In genomic region chr10:33665512-33665911, GRCh38 we compare ENCODE assay signal across 18 cellular contexts.
A peak's percentile ranks its signal among the peaks of the same experiment; 100 is the strongest.
DNase-seq lines count a peak whose midpoint lies in the region; ATAC-seq, FAIRE-seq and TF ChIP-seq lines count a peak whose summit lies in the region.
"Had no signal": no experiment of that assay in that cellular context is flagged by ENCODE, and none has a peak within 500 bp of the region (broad histone marks: within the 10 kb centered on the region; RNA-seq: fewer than 3 reads in every experiment).

No MANE protein-coding gene starts in this region.

- peaks cover 2% of the 10 kb centered on the region for H3K27me3 Mint-ChIP-seq in HFFc6 (ENCODE audit: insufficient read depth)

- no peak overlapping the region for H3K9ac ChIP-seq in fibroblast of lung (ENCODE audit: insufficient read depth, low read length)
- H3K9ac ChIP-seq in keratinocyte (ENCODE audit: control insufficient read depth, extremely low read depth, insufficient read depth, low read length), result no peak overlapping the region
- H3K9ac ChIP-seq: BLaER1 treated with 17β-estradiol and CSF1 and Interleukin-3, amounts not matched to agents 10 nM and 100 nM had no signal

- peaks cover 9% of the 10 kb centered on the region for H3K36me3 Mint-ChIP-seq in HFFc6 (ENCODE audit: low read depth)
- H3K36me3 Mint-ChIP-seq: CD8-positive, alpha-beta memory T cell had no signal

- dilution Hi-C loops in keratinocyte (cut with MboI; ENCODE audit: extremely low pct_ligation_motif_present, low sequenced_read_pairs), result no loop called here

- 96% methylated on average over 1 of the region's 1 CpG for WGBS in right cardiac atrium

- H4K20me1 ChIP-seq in fibroblast of lung (ENCODE audit: control insufficient read depth, extremely low read depth, insufficient read depth, low read length) (no peaks in the 10 kb centered on the region), keratinocyte (ENCODE audit: control insufficient read depth, extremely low read depth, insufficient read depth, low read length) (no peaks in the 10 kb centered on the region)
- H4K20me1 ChIP-seq: BLaER1 treated with 17β-estradiol and CSF1 and Interleukin-3, amounts not matched to agents 10 nM and 100 nM had no signal

- FAIRE-seq in keratinocyte (lab: Jason Lieb, UNC), result no peak
- FAIRE-seq: G401.6, K562 had no signal

- in situ Hi-C loops in brain microvascular endothelial cell (cut with HindIII; ENCODE audit: low pct_ligation_motif_present, low sequenced_read_pairs) (no loop called here), GM13977 (cut with MboI; ENCODE audit: low pct_unique_long_range_greater_than_20kb, low sequenced_read_pairs, unreplicated experiment) (no loop called here)

- H3K36me3 ChIP-seq in brain microvascular endothelial cell (replicated peaks) (no peaks in the 10 kb centered on the region), fibroblast of lung (ENCODE audit: control insufficient read depth, insufficient read depth, low read length) (no peaks in the 10 kb centered on the region), keratinocyte (ENCODE audit: control insufficient read depth in 2 of 2, extremely low read depth in 1 of 2, insufficient read depth in 2 of 2, low read length in 2 of 2) (no peaks in the 10 kb centered on the region)
- H3K36me3 ChIP-seq: BLaER1 treated with 17β-estradiol and CSF1 and Interleukin-3, amounts not matched to agents 10 nM and 100 nM had no signal

- H3K4me2 ChIP-seq in fibroblast of lung (ENCODE audit: extremely low read depth, insufficient read depth, low read length) (no peak overlapping the region), keratinocyte (ENCODE audit: control insufficient read depth, extremely low read depth, insufficient read depth, low read depth, low read length) (no peak overlapping the region)

- DNase-seq in AG10803 (ENCODE audit: low read depth), result peak; percentile 42
- DNase-seq in brain microvascular endothelial cell, result peak; percentile 31
- DNase-seq in fibroblast of lung (ENCODE audit: low read depth in 2 of 2), result peak; percentile 37 to 80
- peak; percentile 13 for DNase-seq in keratinocyte (ENCODE audit: low read depth, low spot score)
- DNase-seq in right cardiac atrium, result no peak
- DNase-seq in COLO668 (lab: John Stamatoyannopoulos, UW; ENCODE audit: unreplicated experiment), result no peak
- DNase-seq in HFFc6, result no peak
- no peak for DNase-seq in GM13977 (ENCODE audit: low spot score)
- DNase-seq: CD8-positive, alpha-beta memory T cell; DND-41; NCI-H1417 treated with DMSO at 0.1 percent for 48 hours; NCI-H2029; NCI-H2171 treated with DMSO at 0.1 percent for 48 hours; NCI-H774; RPMI8226 had no signal

- H3K4me1 ChIP-seq in fibroblast of lung (ENCODE audit: control insufficient read depth, extremely low read depth, insufficient read depth, low read length) (peaks cover 2% of the 10 kb centered on the region), keratinocyte (ENCODE audit: control insufficient read depth, extremely low read depth, insufficient read depth, low read length) (peaks cover 9% of the 10 kb centered on the region), right cardiac atrium (ENCODE audit: control insufficient read depth, insufficient read depth, low read length) (peaks cover 7% of the 10 kb centered on the region)

- no peaks in the 10 kb centered on the region for H3K9me3 ChIP-seq in fibroblast of lung (ENCODE audit: control insufficient read depth, insufficient read depth, low read depth, low read length)
- no peaks in the 10 kb centered on the region for H3K9me3 ChIP-seq in keratinocyte (ENCODE audit: control insufficient read depth, low read depth, low read length)
- no peaks in the 10 kb centered on the region for H3K9me3 ChIP-seq in right cardiac atrium (ENCODE audit: control insufficient read depth, low read length)

- H3K79me2 ChIP-seq in fibroblast of lung (ENCODE audit: control insufficient read depth, insufficient read depth, low read length) (no peaks in the 10 kb centered on the region), keratinocyte (ENCODE audit: control insufficient read depth, insufficient read depth, low read length) (no peaks in the 10 kb centered on the region)

- H3K4me3 ChIP-seq in AG10803 (ENCODE audit: low read length), result no peak overlapping the region
- H3K4me3 ChIP-seq in brain microvascular endothelial cell (ENCODE audit: low read depth, low read length), result no peak overlapping the region
- no peak overlapping the region for H3K4me3 ChIP-seq in fibroblast of lung (replicated peaks in 1 of 4; ENCODE audit: control extremely low read depth in 1 of 4, insufficient read depth in 1 of 4, low read depth in 3 of 4, low read length in 4 of 4)
- H3K4me3 ChIP-seq in keratinocyte (ENCODE audit: control insufficient read depth in 2 of 3, extremely low read depth in 1 of 3, insufficient read depth in 2 of 3, low read depth in 1 of 3, low read length in 3 of 3), result no peak overlapping the region
- H3K4me3 ChIP-seq in right cardiac atrium (ENCODE audit: low read length), result no peak overlapping the region
- H3K4me3 ChIP-seq: BLaER1 treated with 17β-estradiol and CSF1 and Interleukin-3, amounts not matched to agents 10 nM and 100 nM; K562 had no signal

- peaks cover 24% of the 10 kb centered on the region for H3K4me1 Mint-ChIP-seq in HFFc6 (ENCODE audit: low read depth)

- H3K27me3 ChIP-seq in brain microvascular endothelial cell (replicated peaks), result no peaks in the 10 kb centered on the region
- no peaks in the 10 kb centered on the region for H3K27me3 ChIP-seq in fibroblast of lung (ENCODE audit: control insufficient read depth, insufficient read depth, low read length)
- H3K27me3 ChIP-seq in keratinocyte (ENCODE audit: control insufficient read depth, extremely low read depth, insufficient read depth, low read length), result no peaks in the 10 kb centered on the region
- H3K27me3 ChIP-seq in right cardiac atrium (ENCODE audit: control insufficient read depth, insufficient read depth), result no peaks in the 10 kb centered on the region
- H3K27me3 ChIP-seq: BLaER1 treated with 17β-estradiol and CSF1 and Interleukin-3, amounts not matched to agents 10 nM and 100 nM had no signal

- H3K4me3 Mint-ChIP-seq in HFFc6, result no peak overlapping the region
- H3K4me3 Mint-ChIP-seq: CD8-positive, alpha-beta memory T cell had no signal

- H3K27ac Mint-ChIP-seq in HFFc6, result no peak overlapping the region
- H3K27ac Mint-ChIP-seq: CD8-positive, alpha-beta memory T cell had no signal

- H3K9me1 ChIP-seq in keratinocyte (ENCODE audit: control insufficient read depth, extremely low read depth, insufficient read depth, low read length), result no peaks in the 10 kb centered on the region

- H3K27ac ChIP-seq in brain microvascular endothelial cell (no peak overlapping the region), fibroblast of lung (ENCODE audit: insufficient read depth, low read length) (no peak overlapping the region), keratinocyte (ENCODE audit: control insufficient read depth, insufficient read depth, low read length) (no peak overlapping the region), right cardiac atrium (ENCODE audit: low read length) (no peak overlapping the region)
- H3K27ac ChIP-seq: BLaER1 treated with 17β-estradiol and CSF1 and Interleukin-3, amounts not matched to agents 10 nM and 100 nM had no signal

- H3K9me3 Mint-ChIP-seq in HFFc6, result no peaks in the 10 kb centered on the region

- intact Hi-C loops in right cardiac atrium (cut with DNase I), result no loop called here

- TF ChIP-seq CTCF in AG10803 (conservative IDR thresholded peaks at IDR 0.05; ENCODE audit: low read length) (no peak), brain microvascular endothelial cell (IDR thresholded peaks at IDR 0.05; ENCODE audit: low read depth, low read length, missing control alignments) (no peak), fibroblast of lung (conservative IDR thresholded peaks at IDR 0.05 in 1 of 2, IDR thresholded peaks at IDR 0.05 in 1 of 2; ENCODE audit: low read depth in 1 of 2, low read length in 2 of 2) (no peak), keratinocyte (optimal IDR thresholded peaks at IDR 0.05 in 1 of 3, IDR thresholded peaks at IDR 0.05 in 1 of 3, conservative IDR thresholded peaks at IDR 0.05 in 1 of 3; ENCODE audit: extremely low read depth in 1 of 3, insufficient read depth in 2 of 3, low read length in 3 of 3) (no peak), HFFc6 (IDR thresholded peaks at IDR 0.05) (no peak), GM13977 (IDR thresholded peaks at IDR 0.05; ENCODE audit: extremely low read depth, insufficient read depth, missing control alignments) (no peak)

- H2AFZ ChIP-seq in fibroblast of lung (ENCODE audit: low read length) (no peak overlapping the region), keratinocyte (ENCODE audit: control insufficient read depth, low read length) (no peak overlapping the region)

- ATAC-seq in right cardiac atrium, result no peak
- ATAC-seq: K562 had no signal

Comparison
In these comparisons a context has a peak if more than half of its experiments do, and no peak if none do; other contexts are left out.
1. DNase-seq: peak in AG10803 (single experiment), brain microvascular endothelial cell (single experiment), fibroblast of lung (2 of 2) and keratinocyte (single experiment); none in right cardiac atrium (0 of 3), COLO668 (single experiment), HFFc6 (single experiment) and GM13977 (single experiment).